1 cellular context compared by ENCODE assay signal in genomic region chr16:57422026-57422944, GRCh38.
TF ChIP-seq lines count a peak whose summit lies in the region.

No MANE protein-coding gene starts in this region.

TF ChIP-seq in endothelial cell of umbilical vein, 7 proteins besides CTCF, POLR2A, EP300 and RAD21:
- TF ChIP-seq GATA2 (IDR thresholded peaks at IDR 0.05; ENCODE audit: insufficient read depth, insufficient read length, low read depth, low read length) (no peak), EZH2 (IDR thresholded peaks at IDR 0.05; ENCODE audit: borderline replicate concordance, low read depth, low read length, severe bottlenecking) (no peak), MYC (IDR thresholded peaks at IDR 0.05; ENCODE audit: low read depth, low read length) (no peak), FOS (IDR thresholded peaks at IDR 0.05; ENCODE audit: borderline replicate concordance, insufficient read depth, low read length) (no peak)
